ENCODE assay signal across 12 cellular contexts in the genomic region with DNA sequence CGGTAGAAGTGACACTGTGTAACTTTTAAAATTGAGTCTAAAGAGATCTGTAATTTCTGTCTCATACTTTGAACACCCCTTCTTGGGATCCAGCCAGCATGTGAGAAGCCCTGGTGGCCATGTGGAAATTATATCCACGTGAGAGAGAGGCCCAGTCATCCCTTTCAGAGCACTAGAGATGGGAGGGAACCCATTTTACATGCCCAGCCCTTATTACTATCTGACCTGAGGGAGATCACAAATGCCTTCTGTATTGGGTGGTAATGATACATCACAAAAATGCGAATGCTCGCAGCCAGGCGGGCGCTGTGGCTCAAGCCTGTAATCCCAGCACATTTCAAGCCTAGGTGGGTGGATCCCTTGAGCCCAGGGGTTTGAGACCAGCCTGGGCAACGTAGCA. TPM values are rescaled to one million over a fixed set of nuclear protein-coding genes. Genes with fewer than 3 reads are reported as not detected.
DNase-seq lines count a peak whose midpoint lies in the region; ATAC-seq and TF ChIP-seq lines count a peak whose summit lies in the region.
"Had no signal": no experiment of that assay in that cellular context is flagged by ENCODE, and none has a peak within 500 bp of the region (broad histone marks: within the 10 kb centered on the region; RNA-seq: fewer than 3 reads in every experiment).

No MANE protein-coding gene starts in this region.

- H3K27me3 Mint-ChIP-seq in natural killer cell (ENCODE audit: low read depth in 2 of 2) = no peaks in the 10 kb centered on the region
- H3K27me3 Mint-ChIP-seq: activated naive CD8-positive, alpha-beta T cell treated with anti-CD3 and anti-CD28 coated beads, Interleukin-2, amount 10 ng/mL, durations not matched to agents 7 days and 5 days had no signal

- H3K27me3 ChIP-seq in ascending aorta (no peaks in the 10 kb centered on the region), iPS-18a (ENCODE audit: control insufficient read depth, insufficient read depth, low read length) (no peaks in the 10 kb centered on the region), tibial artery (no peaks in the 10 kb centered on the region)

- H3K36me3 Mint-ChIP-seq in natural killer cell = no peaks in the 10 kb centered on the region
- H3K36me3 Mint-ChIP-seq: activated naive CD8-positive, alpha-beta T cell treated with anti-CD3 and anti-CD28 coated beads, Interleukin-2, amount 10 ng/mL, durations not matched to agents 7 days and 5 days had no signal

- H3K9me3 Mint-ChIP-seq in natural killer cell = no peaks in the 10 kb centered on the region
- H3K9me3 Mint-ChIP-seq: activated naive CD8-positive, alpha-beta T cell treated with anti-CD3 and anti-CD28 coated beads, Interleukin-2, amount 10 ng/mL, durations not matched to agents 7 days and 5 days had no signal

- H3K27ac Mint-ChIP-seq in natural killer cell = no peak overlapping the region
- H3K27ac Mint-ChIP-seq: activated naive CD8-positive, alpha-beta T cell treated with anti-CD3 and anti-CD28 coated beads, Interleukin-2, amount 10 ng/mL, durations not matched to agents 7 days and 5 days had no signal

- DNase-seq in DMS 273 (lab: John Stamatoyannopoulos, UW; ENCODE audit: unreplicated experiment) (peak; percentile 61), DMS 273 treated with DMSO at 0.1 percent for 48 hours (lab: John Stamatoyannopoulos, UW) (no peak), ascending aorta (ENCODE audit: low spot score in 2 of 2) (no peak), tibial artery (no peak), natural killer cell (no peak), DMS53 treated with DMSO at 0.1 percent for 48 hours (lab: John Stamatoyannopoulos, UW; ENCODE audit: unreplicated experiment) (no peak), HuH-7 (ENCODE audit: low spot score) (no peak)
- DNase-seq: activated naive CD8-positive, alpha-beta T cell treated with anti-CD3 and anti-CD28 coated beads, Interleukin-2, amount 10 ng/mL, durations not matched to agents 7 days and 5 days; kidney glomerular epithelial cell; NCI-H2081 had no signal

- H3K4me1 ChIP-seq in ascending aorta (peaks cover 9 to 39% of the 10 kb centered on the region in 2 donors), iPS-18a (ENCODE audit: control insufficient read depth, low read depth, low read length) (peaks cover 39% of the 10 kb centered on the region), tibial artery (peaks cover 4 to 86% (median 52%) of the 10 kb centered on the region in 4 donors)

- TF ChIP-seq CTCF in ascending aorta (IDR thresholded peaks at IDR 0.05) (no peak), tibial artery (IDR thresholded peaks at IDR 0.05) (no peak), natural killer cell (IDR thresholded peaks at IDR 0.05) (no peak)

- H3K4me3 ChIP-seq in ascending aorta = no peak overlapping the region
- H3K4me3 ChIP-seq in iPS-18a (ENCODE audit: low read length) = no peak overlapping the region
- H3K4me3 ChIP-seq in tibial artery = no peak overlapping the region

- H3K27ac ChIP-seq in ascending aorta = peak overlapping the region; percentile 74 to 79
- peak overlapping the region; percentile 57 for H3K27ac ChIP-seq in iPS-18a (ENCODE audit: low read length)
- peak overlapping the region; percentile 76 to 81 for H3K27ac ChIP-seq in tibial artery
- H3K27ac ChIP-seq: 22Rv1 had no signal

- intact Hi-C loops in ascending aorta (cut with DNase I) (loop anchor here (2.0 kb wide), 1 partner anchor 49 kb away; no protein-coding TSS in a partner anchor), tibial artery (cut with DNase I; ENCODE audit: low total_unique reads) (no loop called here), natural killer cell (cut with micrococcal nuclease) (no loop called here)

- no peak for ATAC-seq in natural killer cell

- no peak overlapping the region for H3K9ac ChIP-seq in iPS-18a (ENCODE audit: low read length)

- no peak overlapping the region for H3K4me3 Mint-ChIP-seq in natural killer cell
- H3K4me3 Mint-ChIP-seq: activated naive CD8-positive, alpha-beta T cell treated with anti-CD3 and anti-CD28 coated beads, Interleukin-2, amount 10 ng/mL, durations not matched to agents 7 days and 5 days had no signal

- no peaks in the 10 kb centered on the region for H3K9me3 ChIP-seq in ascending aorta
- no peaks in the 10 kb centered on the region for H3K9me3 ChIP-seq in iPS-18a (ENCODE audit: control insufficient read depth, low read depth, low read length)
- H3K9me3 ChIP-seq in tibial artery = no peaks in the 10 kb centered on the region

- peaks cover 28 to 48% of the 10 kb centered on the region in 2 donors for H3K4me1 Mint-ChIP-seq in natural killer cell
- H3K4me1 Mint-ChIP-seq: activated naive CD8-positive, alpha-beta T cell treated with anti-CD3 and anti-CD28 coated beads, Interleukin-2, amount 10 ng/mL, durations not matched to agents 7 days and 5 days had no signal

- H3K36me3 ChIP-seq in ascending aorta = no peaks in the 10 kb centered on the region
- H3K36me3 ChIP-seq in iPS-18a (ENCODE audit: control insufficient read depth, low read depth, low read length) = no peaks in the 10 kb centered on the region
- no peaks in the 10 kb centered on the region for H3K36me3 ChIP-seq in tibial artery

RNA-seq across cellular contexts. Expression of a gene that starts 27.3 kb away (rescaled TPM):
- total RNA-seq in ascending aorta (37.5 TPM), natural killer cell (10 to 100 TPM; 30.7 to 31.8 (median 31.8) TPM)
